34 cellular contexts compared by ENCODE assay signal in genomic region chr3:101159478-101159877, GRCh38.
"Had no signal": no experiment of that assay in that cellular context is flagged by ENCODE, and none has a peak within 500 bp of the region (broad histone marks: within the 10 kb centered on the region; RNA-seq: fewer than 3 reads in every experiment).

No MANE protein-coding gene starts in this region.

- H3K27me3 Mint-ChIP-seq: activated B cell treated with CpG ODN at 0.5 μM for 24 hours had no signal

- H3K27ac ChIP-seq: ascending aorta, cardiac muscle cell, VCaP had no signal

- H3K36me3 ChIP-seq: ascending aorta, cardiac muscle cell had no signal

- H3K4me3 Mint-ChIP-seq: activated B cell treated with CpG ODN at 0.5 μM for 24 hours; activated CD4-positive, alpha-beta memory T cell treated with anti-CD3 and anti-CD28 coated beads, Interleukin-2, amount 10 ng/mL, durations not matched to agents 7 days and 5 days; activated CD4-positive, alpha-beta T cell treated with anti-CD3 and anti-CD28 coated beads, Interleukin-2, amount 10 ng/mL, durations not matched to agents 24 days and 14 days; activated CD8-positive, alpha-beta memory T cell treated with anti-CD3 and anti-CD28 coated beads, Interleukin-2, amount 10 ng/mL, durations not matched to agents 7 days and 5 days; activated CD8-positive, alpha-beta T cell treated with anti-CD3 and anti-CD28 coated beads, Interleukin-2, amount 10 ng/mL, durations not matched to agents 7 days and 5 days; activated naive CD4-positive, alpha-beta T cell treated with anti-CD3 and anti-CD28 coated beads, Interleukin-2, amount 10 ng/mL, durations not matched to agents 7 days and 5 days; activated naive CD4-positive, alpha-beta T cell treated with anti-CD3 and anti-CD28 coated beads, Interleukin-2, amount 50 U/mL, for 24 hours; activated naive CD8-positive, alpha-beta T cell; activated naive CD8-positive, alpha-beta T cell treated with anti-CD3 and anti-CD28 coated beads, Interleukin-2, amount 10 ng/mL, durations not matched to agents 7 days and 5 days; activated naive CD8-positive, alpha-beta T cell treated with anti-CD3 and anti-CD28 coated beads, Interleukin-2, amount 50 U/mL, for 24 hours; activated T-cell treated with anti-CD3 and anti-CD28 coated beads, Interleukin-2, amount 50 U/mL, for 24 hours; brain; central memory CD8-positive, alpha-beta T cell; T-cell; T-helper 2 cell treated with Interferon-gamma antibody and Interleukin-4, amounts not matched to agents 5 μg/mL and 100 μg/mL, for 36 hours had no signal

- H3K36me3 Mint-ChIP-seq: activated CD8-positive, alpha-beta memory T cell treated with anti-CD3 and anti-CD28 coated beads, Interleukin-2, amount 10 ng/mL, durations not matched to agents 7 days and 5 days; activated naive CD4-positive, alpha-beta T cell treated with anti-CD3 and anti-CD28 coated beads, Interleukin-2, amount 10 ng/mL, durations not matched to agents 7 days and 5 days; activated naive CD4-positive, alpha-beta T cell treated with anti-CD3 and anti-CD28 coated beads, Interleukin-2, amount 50 U/mL, for 24 hours; activated naive CD8-positive, alpha-beta T cell; activated naive CD8-positive, alpha-beta T cell treated with anti-CD3 and anti-CD28 coated beads, Interleukin-2, amount 10 ng/mL, durations not matched to agents 7 days and 5 days; brain; T-cell had no signal

- H3K4me1 ChIP-seq: ascending aorta had no signal

- ATAC-seq: activated CD8-positive, alpha-beta memory T cell treated with anti-CD3 and anti-CD28 coated beads, Interleukin-2, amount 10 ng/mL, durations not matched to agents 7 days and 5 days; activated CD8-positive, alpha-beta T cell treated with anti-CD3 and anti-CD28 coated beads, Interleukin-2, amount 10 ng/mL, durations not matched to agents 7 days and 5 days; activated naive CD8-positive, alpha-beta T cell treated with anti-CD3 and anti-CD28 coated beads, Interleukin-2, amount 50 U/mL, for 24 hours; T-cell had no signal

- DNase-seq: activated B cell treated with CpG ODN at 0.5 μM for 24 hours; activated CD4-positive, alpha-beta memory T cell treated with anti-CD3 and anti-CD28 coated beads, Interleukin-2, amount 10 ng/mL, durations not matched to agents 7 days and 5 days; activated CD4-positive, alpha-beta T cell treated with anti-CD3 and anti-CD28 coated beads for 4 hours; activated CD4-positive, alpha-beta T cell treated with anti-CD3 and anti-CD28 coated beads, Interleukin-2, amount 10 ng/mL, durations not matched to agents 24 days and 14 days; activated CD4-positive, alpha-beta T cell treated with anti-CD3 and anti-CD28 coated beads, Interleukin-2, amount 50 U/mL, for 48 hours; activated CD4-positive, CD25-positive, alpha-beta regulatory T cell treated with anti-CD3 and anti-CD28 coated beads, Interleukin-2, amount 50 U/mL, for 72 hours; activated CD8-positive, alpha-beta memory T cell treated with anti-CD3 and anti-CD28 coated beads for 24 hours; activated CD8-positive, alpha-beta memory T cell treated with anti-CD3 and anti-CD28 coated beads, Interleukin-2, amount 10 ng/mL, durations not matched to agents 7 days and 5 days; activated CD8-positive, alpha-beta memory T cell treated with anti-CD3 and anti-CD28 coated beads, Interleukin-2, amount 50 U/mL, for 48 hours; activated CD8-positive, alpha-beta T cell treated with anti-CD3 and anti-CD28 coated beads, Interleukin-2, amount 10 ng/mL, durations not matched to agents 7 days and 5 days; activated effector memory CD4-positive, alpha-beta T cell treated with Interleukin-2 at 50 U/mL for 16 hours; activated gamma-delta T cell; activated naive CD4-positive, alpha-beta T cell treated with anti-CD3 and anti-CD28 coated beads, Interleukin-2, amount 10 ng/mL, durations not matched to agents 7 days and 5 days; activated naive CD4-positive, alpha-beta T cell treated with Interleukin-2 at 50 U/mL for 16 hours; activated naive CD8-positive, alpha-beta T cell treated with anti-CD3 and anti-CD28 coated beads, Interleukin-2, amount 10 ng/mL, durations not matched to agents 7 days and 5 days; activated naive CD8-positive, alpha-beta T cell treated with anti-CD3 and anti-CD28 coated beads, Interleukin-2, amount 50 U/mL, for 24 hours; activated T-cell treated with anti-CD3 and anti-CD28 coated beads, Interleukin-2, amount 50 U/mL, for 24 hours; activated T-cell treated with anti-CD3 and anti-CD28 coated beads, Interleukin-2, amount 50 U/mL, for 48 hours; amygdala; anterior cingulate cortex; caudate nucleus; cerebellar nuclear complex; T-cell; T-helper 2 cell; T-helper 9 cell had no signal

- H3K27ac Mint-ChIP-seq: activated B cell treated with CpG ODN at 0.5 μM for 24 hours; activated CD4-positive, alpha-beta memory T cell treated with anti-CD3 and anti-CD28 coated beads, Interleukin-2, amount 10 ng/mL, durations not matched to agents 7 days and 5 days; activated CD4-positive, alpha-beta T cell treated with anti-CD3 and anti-CD28 coated beads, Interleukin-2, amount 10 ng/mL, durations not matched to agents 24 days and 14 days; activated CD8-positive, alpha-beta memory T cell treated with anti-CD3 and anti-CD28 coated beads, Interleukin-2, amount 10 ng/mL, durations not matched to agents 7 days and 5 days; activated CD8-positive, alpha-beta T cell treated with anti-CD3 and anti-CD28 coated beads, Interleukin-2, amount 10 ng/mL, durations not matched to agents 7 days and 5 days; activated naive CD4-positive, alpha-beta T cell treated with anti-CD3 and anti-CD28 coated beads, Interleukin-2, amount 10 ng/mL, durations not matched to agents 7 days and 5 days; activated naive CD4-positive, alpha-beta T cell treated with anti-CD3 and anti-CD28 coated beads, Interleukin-2, amount 50 U/mL, for 24 hours; activated naive CD8-positive, alpha-beta T cell; activated naive CD8-positive, alpha-beta T cell treated with anti-CD3 and anti-CD28 coated beads, Interleukin-2, amount 10 ng/mL, durations not matched to agents 7 days and 5 days; activated naive CD8-positive, alpha-beta T cell treated with anti-CD3 and anti-CD28 coated beads, Interleukin-2, amount 50 U/mL, for 24 hours; activated T-cell treated with anti-CD3 and anti-CD28 coated beads, Interleukin-2, amount 50 U/mL, for 24 hours; activated T-helper 2 cell treated with anti-CD3 and anti-CD28 coated beads, Interferon-gamma antibody, Interleukin-2, Interleukin-4, amounts not matched to agents 10 μg/mL and 5 μg/mL and 100 μg/mL, durations not matched to agents 14 hours and 24 hours and 36 hours; T-cell; T-helper 2 cell treated with Interferon-gamma antibody and Interleukin-4, amounts not matched to agents 5 μg/mL and 100 μg/mL, for 36 hours had no signal

- H3K4me1 Mint-ChIP-seq: activated B cell treated with CpG ODN at 0.5 μM for 24 hours; activated CD4-positive, alpha-beta memory T cell treated with anti-CD3 and anti-CD28 coated beads, Interleukin-2, amount 10 ng/mL, durations not matched to agents 7 days and 5 days; activated CD4-positive, alpha-beta T cell treated with anti-CD3 and anti-CD28 coated beads, Interleukin-2, amount 10 ng/mL, durations not matched to agents 24 days and 14 days; activated CD8-positive, alpha-beta memory T cell treated with anti-CD3 and anti-CD28 coated beads, Interleukin-2, amount 10 ng/mL, durations not matched to agents 7 days and 5 days; activated naive CD4-positive, alpha-beta T cell treated with anti-CD3 and anti-CD28 coated beads, Interleukin-2, amount 10 ng/mL, durations not matched to agents 7 days and 5 days; activated naive CD4-positive, alpha-beta T cell treated with anti-CD3 and anti-CD28 coated beads, Interleukin-2, amount 50 U/mL, for 24 hours; activated naive CD8-positive, alpha-beta T cell treated with anti-CD3 and anti-CD28 coated beads, Interleukin-2, amount 10 ng/mL, durations not matched to agents 7 days and 5 days; brain; central memory CD8-positive, alpha-beta T cell; T-cell had no signal

- H3K27me3 ChIP-seq: ascending aorta, cardiac muscle cell had no signal

- H3K9me3 Mint-ChIP-seq: activated B cell treated with CpG ODN at 0.5 μM for 24 hours; activated CD4-positive, alpha-beta memory T cell treated with anti-CD3 and anti-CD28 coated beads, Interleukin-2, amount 10 ng/mL, durations not matched to agents 7 days and 5 days; activated CD4-positive, alpha-beta T cell treated with anti-CD3 and anti-CD28 coated beads, Interleukin-2, amount 10 ng/mL, durations not matched to agents 24 days and 14 days; activated naive CD4-positive, alpha-beta T cell treated with anti-CD3 and anti-CD28 coated beads, Interleukin-2, amount 10 ng/mL, durations not matched to agents 7 days and 5 days; activated naive CD4-positive, alpha-beta T cell treated with anti-CD3 and anti-CD28 coated beads, Interleukin-2, amount 50 U/mL, for 24 hours; activated naive CD8-positive, alpha-beta T cell treated with anti-CD3 and anti-CD28 coated beads, Interleukin-2, amount 10 ng/mL, durations not matched to agents 7 days and 5 days; activated naive CD8-positive, alpha-beta T cell treated with anti-CD3 and anti-CD28 coated beads, Interleukin-2, amount 50 U/mL, for 24 hours; activated T-cell treated with anti-CD3 and anti-CD28 coated beads, Interleukin-2, amount 50 U/mL, for 24 hours; activated T-helper 2 cell treated with anti-CD3 and anti-CD28 coated beads, Interferon-gamma antibody, Interleukin-2, Interleukin-4, amounts not matched to agents 10 μg/mL and 5 μg/mL and 100 μg/mL, durations not matched to agents 14 hours and 24 hours and 36 hours; brain; central memory CD8-positive, alpha-beta T cell; T-cell; T-helper 2 cell treated with Interferon-gamma antibody and Interleukin-4, amounts not matched to agents 5 μg/mL and 100 μg/mL, for 36 hours had no signal

- H3K4me3 ChIP-seq: ascending aorta, cardiac muscle cell had no signal

- H3K9me3 ChIP-seq: ascending aorta had no signal
